ENCODE assay signal across 20 cellular contexts in genomic region chr9:125613156-125613555, GRCh38.
DNase-seq lines count a peak whose midpoint lies in the region; TF ChIP-seq lines count a peak whose summit lies in the region.
"Had no signal": no experiment of that assay in that cellular context is flagged by ENCODE, and none has a peak within 500 bp of the region (broad histone marks: within the 10 kb centered on the region; RNA-seq: fewer than 3 reads in every experiment).

No MANE protein-coding gene starts in this region.

- TF ChIP-seq CTCF in HEK293 (tag by site-specific recombination; IDR thresholded peaks at IDR 0.05): no peak
- no peak for TF ChIP-seq CTCF in fibroblast of pulmonary artery (IDR thresholded peaks at IDR 0.05; ENCODE audit: low read length, missing control alignments)
- TF ChIP-seq CTCF in neural crest cell (conservative IDR thresholded peaks at IDR 0.05): no peak
- no peak for TF ChIP-seq CTCF in OCI-LY7 (conservative IDR thresholded peaks at IDR 0.05; ENCODE audit: low read length)

- H3K27ac Mint-ChIP-seq in neural crest cell (ENCODE audit: unreplicated experiment): peak overlapping the region; percentile 65
- H3K27ac Mint-ChIP-seq: CD8-positive, alpha-beta T cell had no signal

- no TSS peak for BruUV-seq in OCI-LY7 (replicated peaks; lab: Mats Ljungman, UMichigan)

- no peak overlapping the region for H3K27ac ChIP-seq in HEK293 (ENCODE audit: extremely low read depth, low read depth, low read length)
- H3K27ac ChIP-seq in OCI-LY7 (ENCODE audit: low read depth, low read length, poor library complexity, severe bottlenecking): no peak overlapping the region

- H3K4me3 ChIP-seq in HEK293 (ENCODE audit: low read depth, low read length) (no peak overlapping the region), fibroblast of pulmonary artery (replicated peaks; ENCODE audit: low read depth, low read length) (no peak overlapping the region), OCI-LY7 (ENCODE audit: low read depth, low read length, poor library complexity, severe bottlenecking) (no peak overlapping the region)
- H3K4me3 ChIP-seq: K562, MG63 had no signal

- no peaks in the 10 kb centered on the region for H3K36me3 ChIP-seq in HEK293 (ENCODE audit: control insufficient read depth in 2 of 2, insufficient read depth in 1 of 2, low read length in 2 of 2)
- H3K36me3 ChIP-seq in OCI-LY7 (ENCODE audit: insufficient read depth, low read length): no peaks in the 10 kb centered on the region
- H3K36me3 ChIP-seq: MG63 had no signal

- no peak overlapping the region for H3K4me3 Mint-ChIP-seq in neural crest cell
- H3K4me3 Mint-ChIP-seq: CD8-positive, alpha-beta T cell had no signal

- no peaks in the 10 kb centered on the region for H3K9me2 ChIP-seq in OCI-LY7 (ENCODE audit: insufficient read depth, low read length)

- H4K20me1 ChIP-seq in OCI-LY7 (ENCODE audit: insufficient read depth, low read length): no peaks in the 10 kb centered on the region

- peak; percentile 22 for DNase-seq in EH (ENCODE audit: low read depth)
- peak; percentile 70 for DNase-seq in fibroblast of pulmonary artery (ENCODE audit: low read depth)
- no peak for DNase-seq in neural crest cell (ENCODE audit: low read depth, low spot score)
- DNase-seq in OCI-LY7 (ENCODE audit: low spot score): no peak
- DNase-seq in DMS 273 (lab: John Stamatoyannopoulos, UW; ENCODE audit: unreplicated experiment): no peak
- DNase-seq in NCI-H2171 treated with DMSO at 0.1 percent for 48 hours (lab: John Stamatoyannopoulos, UW): no peak
- DNase-seq: AML-193; C1 segment of cervical spinal cord; CD8-positive, alpha-beta T cell; DMS153; MG63; NCI-H1048; NCI-H1417 treated with DMSO at 0.1 percent for 48 hours; NCI-H187; NCI-H446 treated with DMSO at 0.1 percent for 48 hours; NCI-H526 treated with DMSO at 0.1 percent for 48 hours; PC-3; Right ventricle myocardium superior had no signal

- H3K79me2 ChIP-seq in OCI-LY7 (ENCODE audit: insufficient read depth, low read depth, low read length): no peaks in the 10 kb centered on the region

- peaks cover 3% of the 10 kb centered on the region for H3K36me3 Mint-ChIP-seq in neural crest cell (ENCODE audit: low read depth)

- H3K27me3 Mint-ChIP-seq in neural crest cell (ENCODE audit: low read depth): no peaks in the 10 kb centered on the region

- H3K4me1 ChIP-seq in HEK293 (ENCODE audit: control insufficient read depth, insufficient read depth, low read length): no peaks in the 10 kb centered on the region
- no peaks in the 10 kb centered on the region for H3K4me1 ChIP-seq in OCI-LY7 (ENCODE audit: insufficient read depth, low read length, poor library complexity, severe bottlenecking)

- CTCF ChIA-PET in HEK293 (lab: Yijun Ruan, JAX): no interaction called here
- CTCF ChIA-PET in OCI-LY7 (lab: Charles Lee; ENCODE audit: unreplicated experiment): no interaction called here

- peaks cover 8% of the 10 kb centered on the region for H3K4me1 Mint-ChIP-seq in neural crest cell

- no peak overlapping the region for H2AFZ ChIP-seq in OCI-LY7 (ENCODE audit: low read length)

- no peak overlapping the region for H3K4me2 ChIP-seq in OCI-LY7 (ENCODE audit: low read length)

- H3K9me3 ChIP-seq in HEK293 (ENCODE audit: control insufficient read depth, insufficient read depth, low read depth, low read length): no peaks in the 10 kb centered on the region
- H3K9me3 ChIP-seq in OCI-LY7 (ENCODE audit: low read length): no peaks in the 10 kb centered on the region
- H3K9me3 ChIP-seq: MG63 had no signal

- POLR2A ChIA-PET in HEK293 (lab: Yijun Ruan, JAX) (no interaction called here), OCI-LY7 (lab: Charles Lee) (no interaction called here)

- intact Hi-C loops in OCI-LY7 (cut with micrococcal nuclease; ENCODE audit: unreplicated experiment): no loop called here

- H3K9me3 Mint-ChIP-seq in neural crest cell: peaks cover 3% of the 10 kb centered on the region
- H3K9me3 Mint-ChIP-seq: CD8-positive, alpha-beta T cell had no signal

TF ChIP-seq in HEK293, 187 proteins besides CTCF, POLR2A, EP300 and RAD21:
- TF ChIP-seq PRDM10 (tag by site-specific recombination; IDR thresholded peaks at IDR 0.05) (peak; percentile 25; the same call in 1 of the 2 replicates), ZNF248 (tag by site-specific recombination; IDR thresholded peaks at IDR 0.05) (no peak)

Comparison
In these comparisons a context has a peak if more than half of its experiments do, and no peak if none do; other contexts are left out.
1. DNase-seq: peak in EH (single experiment) and fibroblast of pulmonary artery (single experiment); none in neural crest cell (single experiment), OCI-LY7 (single experiment), DMS 273 (single experiment) and NCI-H2171 treated with DMSO at 0.1 percent for 48 hours (single experiment).